ENCODE assay signal across 27 cellular contexts in the genomic region with DNA sequence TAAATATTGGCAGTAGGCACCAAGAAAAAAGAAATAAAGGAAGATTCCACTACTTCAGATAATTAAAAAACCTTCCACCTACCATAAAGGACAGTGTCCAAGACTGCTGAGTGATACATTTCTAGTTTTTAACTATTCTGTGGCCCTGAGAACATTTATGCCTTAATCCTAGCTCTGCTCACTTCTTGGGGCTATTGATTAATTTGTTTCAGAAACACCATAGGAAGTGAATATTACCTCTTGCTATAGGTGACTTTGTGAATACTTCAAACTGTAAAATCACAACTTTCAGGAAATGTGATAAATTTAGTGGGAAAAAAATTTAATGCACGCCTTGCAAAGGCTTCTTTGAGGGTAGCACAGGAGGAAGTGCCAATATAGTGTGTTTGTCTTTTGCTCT.
"Had no signal": no experiment of that assay in that cellular context is flagged by ENCODE, and none has a peak within 500 bp of the region (broad histone marks: within the 10 kb centered on the region; RNA-seq: fewer than 3 reads in every experiment).

No MANE protein-coding gene starts in this region.

- H3K9me3 ChIP-seq: SJSA1, SK-N-SH had no signal

- H3K27me3 Mint-ChIP-seq: activated CD4-positive, alpha-beta memory T cell treated with anti-CD3 and anti-CD28 coated beads for 36 hours; activated CD4-positive, alpha-beta T cell treated with anti-CD3 and anti-CD28 coated beads for 36 hours; activated naive CD4-positive, alpha-beta T cell treated with anti-CD3 and anti-CD28 coated beads, Interleukin-2, amount 10 ng/mL, durations not matched to agents 7 days and 5 days; activated naive CD8-positive, alpha-beta T cell; activated naive CD8-positive, alpha-beta T cell treated with anti-CD3 and anti-CD28 coated beads, Interleukin-2, amount 50 U/mL, for 24 hours; brain had no signal

- H3K4me3 ChIP-seq: SJSA1 had no signal

- H3K27ac ChIP-seq: SJSA1 had no signal

- H3K9me2 ChIP-seq: SK-N-SH had no signal

- H3K27me3 ChIP-seq: SJSA1 had no signal

- H3K9ac ChIP-seq: SK-N-SH had no signal

- H3K4me2 ChIP-seq: SK-N-SH had no signal

- H3K27ac Mint-ChIP-seq: activated CD4-positive, alpha-beta memory T cell treated with anti-CD3 and anti-CD28 coated beads for 36 hours; activated CD4-positive, alpha-beta T cell treated with anti-CD3 and anti-CD28 coated beads for 36 hours; activated naive CD4-positive, alpha-beta T cell treated with anti-CD3 and anti-CD28 coated beads, Interleukin-2, amount 10 ng/mL, durations not matched to agents 7 days and 5 days; activated naive CD8-positive, alpha-beta T cell; brain; T-helper 1 cell treated with Interleukin-12 subunit alpha and Interleukin-12 subunit beta and Interleukin-4 antibody, amounts not matched to agents 30 μg/mL and 1 μg/mL, for 36 hours; T-helper 2 cell treated with Interferon-gamma antibody and Interleukin-4, amounts not matched to agents 5 μg/mL and 100 μg/mL, for 36 hours had no signal

- ATAC-seq: activated CD4-positive, alpha-beta T cell treated with anti-CD3 and anti-CD28 coated beads for 36 hours; activated naive CD8-positive, alpha-beta T cell treated with anti-CD3 and anti-CD28 coated beads, Interleukin-2, amount 50 U/mL, for 24 hours; activated T-cell treated with anti-CD3 and anti-CD28 coated beads, Interleukin-2, amount 50 U/mL, for 72 hours; Panc1 had no signal

- H3K4me3 Mint-ChIP-seq: activated CD4-positive, alpha-beta memory T cell treated with anti-CD3 and anti-CD28 coated beads for 36 hours; activated CD4-positive, alpha-beta T cell treated with anti-CD3 and anti-CD28 coated beads for 36 hours; activated naive CD4-positive, alpha-beta T cell treated with anti-CD3 and anti-CD28 coated beads, Interleukin-2, amount 10 ng/mL, durations not matched to agents 7 days and 5 days; activated naive CD8-positive, alpha-beta T cell; activated naive CD8-positive, alpha-beta T cell treated with anti-CD3 and anti-CD28 coated beads, Interleukin-2, amount 50 U/mL, for 24 hours; activated T-cell treated with anti-CD3 and anti-CD28 coated beads, Interleukin-2, amount 50 U/mL, for 72 hours; brain; T-helper 1 cell treated with Interleukin-12 subunit alpha and Interleukin-12 subunit beta and Interleukin-4 antibody, amounts not matched to agents 30 μg/mL and 1 μg/mL, for 36 hours; T-helper 2 cell treated with Interferon-gamma antibody and Interleukin-4, amounts not matched to agents 5 μg/mL and 100 μg/mL, for 36 hours had no signal

- DNase-seq: activated CD4-positive, alpha-beta memory T cell treated with anti-CD3 and anti-CD28 coated beads for 36 hours; activated CD4-positive, alpha-beta T cell treated with anti-CD3 and anti-CD28 coated beads for 36 hours; activated CD4-positive, alpha-beta T cell treated with anti-CD3 and anti-CD28 coated beads, Interleukin-2, amount 50 U/mL, for 1 hour; activated naive CD4-positive, alpha-beta T cell treated with anti-CD3 and anti-CD28 coated beads, Interleukin-2, amount 10 ng/mL, durations not matched to agents 7 days and 5 days; activated naive CD8-positive, alpha-beta T cell treated with anti-CD3 and anti-CD28 coated beads, Interleukin-2, amount 50 U/mL, for 24 hours; activated T-cell treated with anti-CD3 and anti-CD28 coated beads, Interleukin-2, amount 50 U/mL, for 1 hour; activated T-cell treated with anti-CD3 and anti-CD28 coated beads, Interleukin-2, amount 50 U/mL, for 72 hours; anterior cingulate cortex; caudate nucleus; Kasumi-1; KBM-7; MM.1S; MV-4-11; NCI-H1092; NCI-H1436 treated with DMSO at 0.1 percent for 48 hours; NCI-H1694 treated with DMSO at 0.1 percent for 48 hours; NCI-H2029; NCI-H345; NCI-H524 treated with DMSO at 0.1 percent for 48 hours; SHP77; SK-N-SH had no signal

- H3K9me3 Mint-ChIP-seq: activated CD4-positive, alpha-beta memory T cell treated with anti-CD3 and anti-CD28 coated beads for 36 hours; activated naive CD4-positive, alpha-beta T cell treated with anti-CD3 and anti-CD28 coated beads, Interleukin-2, amount 10 ng/mL, durations not matched to agents 7 days and 5 days; activated naive CD8-positive, alpha-beta T cell treated with anti-CD3 and anti-CD28 coated beads, Interleukin-2, amount 50 U/mL, for 24 hours; activated T-cell treated with anti-CD3 and anti-CD28 coated beads, Interleukin-2, amount 50 U/mL, for 72 hours; T-helper 1 cell treated with Interleukin-12 subunit alpha and Interleukin-12 subunit beta and Interleukin-4 antibody, amounts not matched to agents 30 μg/mL and 1 μg/mL, for 36 hours; T-helper 2 cell treated with Interferon-gamma antibody and Interleukin-4, amounts not matched to agents 5 μg/mL and 100 μg/mL, for 36 hours had no signal
